In genomic region chr20:63519765-63520593, GRCh38 we compare ENCODE assay signal across 1 cellular context.
TF ChIP-seq lines count a peak whose summit lies in the region.

No MANE protein-coding gene starts in this region.

TF ChIP-seq in IMR-90, 13 proteins besides CTCF, POLR2A, EP300 and RAD21 (continued from another document):
- TF ChIP-seq ELK1 (IDR thresholded peaks at IDR 0.05; ENCODE audit: borderline replicate concordance, low read depth, low read length) (no peak), MAZ (IDR thresholded peaks at IDR 0.05; ENCODE audit: borderline replicate concordance, low read depth, low read length) (0 out of 2 replicates have a peak, but pooled peaks have one; percentile 12)
TF ChIP-seq in IMR-90: peak in this region for 1.
